ENCODE assay signal across 12 cellular contexts in the genomic region with DNA sequence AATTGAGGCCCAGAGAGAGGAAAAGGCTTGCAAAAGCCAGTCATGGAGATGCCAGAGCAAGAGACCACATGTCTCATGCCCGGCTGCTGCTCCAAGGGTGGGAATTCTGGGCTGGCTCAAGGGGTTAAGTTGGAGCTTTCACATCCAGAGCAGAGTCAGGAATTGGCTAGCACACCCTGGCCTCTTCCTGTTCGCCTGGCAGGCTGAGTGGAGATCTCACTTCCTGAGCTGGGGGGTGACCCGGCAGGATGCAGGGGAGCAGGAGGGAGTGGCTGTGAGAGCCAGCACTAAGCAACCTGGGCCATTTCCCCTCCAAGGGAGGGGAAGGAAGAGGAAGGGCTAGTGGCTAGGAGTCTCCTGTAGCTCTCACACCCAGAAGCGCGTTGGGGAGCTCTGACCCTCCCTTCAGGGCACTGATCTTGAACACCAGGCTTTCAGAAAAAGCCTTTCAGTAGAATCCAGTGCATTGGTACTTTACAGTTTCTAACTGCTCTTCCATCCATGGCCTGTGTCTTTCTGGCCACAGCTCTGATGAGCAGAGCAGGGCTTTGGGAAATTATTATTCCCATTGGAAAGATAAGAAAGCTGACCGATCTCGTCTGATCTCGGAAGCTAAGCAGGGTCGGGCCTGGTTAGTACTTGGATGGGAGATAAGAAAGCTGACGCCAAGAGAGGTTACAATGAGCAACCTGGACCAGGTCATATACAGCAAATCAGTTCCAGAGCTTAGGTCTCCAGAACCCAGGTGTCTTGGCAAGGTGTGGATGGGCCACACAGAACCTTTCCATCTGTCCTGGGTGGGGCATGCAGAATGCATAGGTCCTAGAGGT. TPM values are rescaled to one million over a fixed set of nuclear protein-coding genes. Genes with fewer than 3 reads are reported as not detected.
A peak's percentile ranks its signal among the peaks of the same experiment; 100 is the strongest.
DNase-seq lines count a peak whose midpoint lies in the region; ATAC-seq and TF ChIP-seq lines count a peak whose summit lies in the region.
"Had no signal": no experiment of that assay in that cellular context is flagged by ENCODE, and none has a peak within 500 bp of the region (broad histone marks: within the 10 kb centered on the region; RNA-seq: fewer than 3 reads in every experiment).

No MANE protein-coding gene starts in this region.

- TF ChIP-seq POLR2A in spleen (IDR thresholded peaks at IDR 0.05): no peak

- peaks cover 2 to 31% (median 20%) of the 10 kb centered on the region in 6 donors for H3K4me1 ChIP-seq in spleen
- H3K4me1 ChIP-seq: tibial artery had no signal

- intact Hi-C loops in left ventricle myocardium superior (cut with micrococcal nuclease) (no loop called here), spleen (cut with DNase I; ENCODE audit: low total_unique reads) (no loop called here)

- H3K27ac ChIP-seq in spleen: peak overlapping the region in 7 of 8 donors; percentile 56 to 87 (median 82)
- H3K27ac ChIP-seq: tibial artery had no signal

- peaks cover 0 to 21% (median 0%) of the 10 kb centered on the region in 7 donors for H3K27me3 ChIP-seq in spleen (replicated peaks in 1 of 7)

- peak; percentile 12 to 68 for DNase-seq in NCI-H2081 (lab: John Stamatoyannopoulos, UW)
- DNase-seq in NCI-H2081 treated with DMSO at 0.1 percent for 48 hours (lab: John Stamatoyannopoulos, UW): no peak
- peak; percentile 86 for DNase-seq in UCSD-AML1 (lab: John Stamatoyannopoulos, UW; ENCODE audit: unreplicated experiment)
- DNase-seq in left ventricle myocardium superior: peak; percentile 65
- peak; percentile 87 for DNase-seq in spleen
- no peak for DNase-seq in epidermal melanocyte (ENCODE audit: insufficient read length, low spot score)
- DNase-seq in superior temporal gyrus (ENCODE audit: extremely low spot score): no peak
- DNase-seq in T1000 (lab: John Stamatoyannopoulos, UW): no peak
- DNase-seq: activated CD4-positive, CD25-positive, alpha-beta regulatory T cell; activated gamma-delta T cell treated with Interleukin-2 at 50 U/mL for 16 hours had no signal

- no peak overlapping the region for H3K4me3 ChIP-seq in spleen
- H3K4me3 ChIP-seq: tibial artery had no signal

- peak; percentile 82 for ATAC-seq in left ventricle myocardium superior

- no peaks in the 10 kb centered on the region for H3K9me3 ChIP-seq in spleen
- H3K9me3 ChIP-seq: tibial artery had no signal

- no peak for TF ChIP-seq CTCF in spleen (IDR thresholded peaks at IDR 0.05 in 8 of 11, conservative IDR thresholded peaks at IDR 0.05 in 3 of 11)

- WGBS in spleen, 5 donors: 38 to 48% (median 42%) methylated on average over 9 to 10 of the region's 10 CpGs

- H3K36me3 ChIP-seq in spleen: no peaks in the 10 kb centered on the region
- H3K36me3 ChIP-seq: tibial artery had no signal

RNA-seq across cellular contexts. Expression of a gene that starts 2.2 kb away (rescaled TPM):
- total RNA-seq in left ventricle myocardium superior (9.2 TPM), spleen (100 to 1,000 TPM in 5 of 7 donors, 10 to 100 TPM in 2; 64.8 to 186 (median 138) TPM)
- polyA plus RNA-seq in spleen: 100 to 1,000 TPM in 1 of 3 donors, 10 to 100 TPM in 2; 27.6 to 158 (median 71.1) TPM
- total RNA-seq: A673 had no signal

RNA-seq across cellular contexts. Expression of a gene that starts 40.1 kb away (rescaled TPM):
- total RNA-seq in left ventricle myocardium superior (not detected), spleen (under 1 TPM in 5 of 7 donors, not detected in 2; 0.07 to 0.21 (median 0.09) TPM)
- under 1 TPM; 0.02 to 0.03 (median 0.02) TPM for polyA plus RNA-seq in spleen
- total RNA-seq: A673 had no signal

RNA-seq across cellular contexts. Expression of a gene that starts 44.0 kb away (rescaled TPM):
- 4.4 TPM for total RNA-seq in left ventricle myocardium superior
- total RNA-seq in spleen: 100 to 1,000 TPM; 139 to 341 (median 155) TPM
- polyA plus RNA-seq in spleen: 10 to 100 TPM; 44.3 to 76.4 (median 53.0) TPM
- total RNA-seq: A673 had no signal

RNA-seq across cellular contexts. Expression of a gene that starts 56.2 kb away (rescaled TPM):
- total RNA-seq in left ventricle myocardium superior (9.7 TPM), spleen (10 to 100 TPM in 4 of 7 donors, 1 to 10 TPM in 3; 8.2 to 13.9 (median 10.4) TPM)
- polyA plus RNA-seq in spleen: 10 to 100 TPM; 15.8 to 21.1 (median 19.7) TPM

Comparison
In these comparisons a context has a peak if more than half of its experiments do, and no peak if none do; other contexts are left out.
1. DNase-seq: peak in NCI-H2081 (2 of 2), UCSD-AML1 (single experiment), left ventricle myocardium superior (single experiment) and spleen (single experiment); none in NCI-H2081 treated with DMSO at 0.1 percent for 48 hours (single experiment), epidermal melanocyte (single experiment), superior temporal gyrus (single experiment) and T1000 (single experiment).
2. RNA of a gene that starts 44.0 kb away (total RNA-seq): 139 to 341 TPM in spleen; 4.4 TPM in left ventricle myocardium superior (single experiment); every median in the first group is over 10 times any median in the second.